ENCODE assay signal across 24 cellular contexts in the genomic region with DNA sequence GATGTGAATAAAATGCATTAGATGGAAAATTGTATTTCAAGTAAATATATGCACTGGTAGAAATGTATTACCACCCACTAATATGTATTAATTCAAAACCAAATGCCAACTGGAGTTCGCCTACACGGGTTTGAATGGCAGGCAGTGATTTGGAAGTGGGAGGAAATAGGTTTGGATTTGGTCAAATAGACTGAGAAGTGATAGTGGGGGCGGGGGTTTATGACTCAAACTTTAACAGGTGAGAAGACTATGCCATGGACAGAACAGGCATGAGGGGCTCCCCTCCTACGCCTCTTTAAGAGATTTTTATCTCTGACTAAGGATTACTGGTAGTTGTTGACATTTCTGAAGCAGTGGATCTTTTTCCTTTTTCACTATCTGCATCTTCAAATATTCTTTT.
"Had no signal": no experiment of that assay in that cellular context is flagged by ENCODE, and none has a peak within 500 bp of the region (broad histone marks: within the 10 kb centered on the region; RNA-seq: fewer than 3 reads in every experiment).

No MANE protein-coding gene starts in this region.

- H3K27me3 ChIP-seq: brain microvascular endothelial cell, esophagus squamous epithelium, gastroesophageal sphincter had no signal

- H3K9me3 ChIP-seq: esophagus squamous epithelium, gastroesophageal sphincter had no signal

- ATAC-seq: activated CD4-positive, CD25-positive, alpha-beta regulatory T cell treated with anti-CD3 and anti-CD28 coated beads, Interleukin-2, amount 50 U/mL, for 24 hours; activated CD8-positive, alpha-beta T cell treated with anti-CD3 and anti-CD28 coated beads for 36 hours; activated T-cell treated with anti-CD3 and anti-CD28 coated beads, Interleukin-2, amount 50 U/mL, for 4 hours; activated T-helper 17 cell treated with anti-CD3 and anti-CD28 coated beads, Interleukin-2, amount 50 U/mL, for 72 hours; effector memory CD8-positive, alpha-beta T cell; gastroesophageal sphincter; T-helper 17 cell had no signal

- H3K36me3 ChIP-seq: brain microvascular endothelial cell, esophagus squamous epithelium, gastroesophageal sphincter, WERI-Rb-1 had no signal

- H3K27ac ChIP-seq: brain microvascular endothelial cell, esophagus squamous epithelium, gastroesophageal sphincter, WERI-Rb-1 had no signal

- H3K4me1 ChIP-seq: esophagus squamous epithelium, gastroesophageal sphincter had no signal

- DNase-seq: activated B cell treated with CpG ODN at 0.5 μM for 24 hours; activated CD4-positive, alpha-beta T cell treated with anti-CD3 and anti-CD28 coated beads for 48 hours; activated CD4-positive, alpha-beta T cell treated with anti-CD3 and anti-CD28 coated beads, Interleukin-2, amount 50 U/mL, for 1 hour; activated CD4-positive, alpha-beta T cell treated with anti-CD3 and anti-CD28 coated beads, Interleukin-2, amount 50 U/mL, for 48 hours; activated CD8-positive, alpha-beta memory T cell treated with anti-CD3 and anti-CD28 coated beads for 24 hours; activated CD8-positive, alpha-beta T cell treated with anti-CD3 and anti-CD28 coated beads for 36 hours; activated effector memory CD4-positive, alpha-beta T cell treated with Interleukin-2 at 50 U/mL for 16 hours; activated gamma-delta T cell treated with Interleukin-2 at 50 U/mL for 16 hours; activated naive CD4-positive, alpha-beta T cell treated with anti-CD3 and anti-CD28 coated beads, Interleukin-2, amount 50 U/mL, for 16 hours; activated naive CD4-positive, alpha-beta T cell treated with Interleukin-2 at 50 U/mL for 16 hours; activated T-cell treated with anti-CD3 and anti-CD28 coated beads, Interleukin-2, amount 50 U/mL, for 4 hours; amniotic stem cell; brain microvascular endothelial cell; cortex of kidney; dermis blood vessel endothelial cell; effector CD4-positive, alpha-beta T cell; effector memory CD8-positive, alpha-beta T cell; esophagus squamous epithelium; foreskin melanocyte; T-helper 17 cell; WERI-Rb-1 had no signal

- H3K4me3 ChIP-seq: esophagus squamous epithelium, gastroesophageal sphincter had no signal
